In the genomic region with DNA sequence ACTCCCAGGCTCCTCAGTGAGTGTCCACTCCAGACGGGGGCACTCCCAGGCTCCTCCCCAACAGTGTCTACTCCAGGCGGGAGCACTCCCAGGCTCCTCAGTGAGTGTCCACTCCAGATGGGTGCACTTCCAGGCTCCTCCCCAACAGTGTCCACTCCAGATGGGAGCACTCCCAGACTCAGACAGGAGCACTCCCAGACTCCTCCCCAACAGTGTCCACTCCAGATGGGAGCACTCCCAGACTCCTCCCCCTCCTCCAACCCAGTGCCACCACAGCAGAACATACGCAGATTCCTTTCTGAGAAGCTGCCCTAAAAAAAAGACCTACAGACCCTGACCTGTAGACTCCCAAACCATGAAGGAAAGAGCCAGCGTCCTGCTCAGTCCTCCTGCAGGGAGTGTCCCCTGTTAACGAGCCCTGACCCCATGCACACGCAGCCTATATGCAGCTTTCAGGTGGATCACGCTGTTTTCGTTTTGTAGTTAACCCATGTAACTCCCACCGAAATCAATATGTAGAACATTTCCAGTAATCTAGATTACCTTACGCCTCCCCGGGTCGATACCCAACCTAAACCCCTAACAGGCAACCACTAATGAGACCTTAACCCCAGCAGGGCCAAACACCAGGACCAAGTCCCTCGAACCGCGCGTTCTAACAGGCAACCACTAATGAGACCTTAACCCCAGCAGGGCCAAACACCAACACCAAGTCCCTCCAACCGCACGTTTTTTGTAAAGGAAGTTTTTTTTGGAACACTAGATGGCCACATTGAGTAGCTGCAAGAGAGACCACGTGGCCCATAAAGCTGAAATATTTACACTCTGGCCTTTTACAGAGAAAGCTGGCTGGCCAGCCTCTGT, we compare ENCODE assay signal across 8 cellular contexts. TPM values are rescaled to one million over a fixed set of nuclear protein-coding genes. Genes with fewer than 3 reads are reported as not detected.
A peak's percentile ranks its signal among the peaks of the same experiment; 100 is the strongest.
DNase-seq lines count a peak whose midpoint lies in the region; ATAC-seq and TF ChIP-seq lines count a peak whose summit lies in the region.

No MANE protein-coding gene starts in this region.

- H4K20me1 ChIP-seq in Loucy (ENCODE audit: insufficient read depth, low read length, poor library complexity, severe bottlenecking), result no peaks in the 10 kb centered on the region

- H3K27ac ChIP-seq in RWPE1 (no peak overlapping the region), left lung (no peak overlapping the region), uterus (no peak overlapping the region)

- H3K79me2 ChIP-seq in Loucy (ENCODE audit: insufficient read depth, low read length), result no peaks in the 10 kb centered on the region

- TF ChIP-seq CTCF in Loucy (conservative IDR thresholded peaks at IDR 0.05; ENCODE audit: low read length) (peak; percentile 76), RWPE1 (conservative IDR thresholded peaks at IDR 0.05; ENCODE audit: low read depth) (peak; percentile 95), left lung (IDR thresholded peaks at IDR 0.05) (peak; percentile 35 to 66), uterus (IDR thresholded peaks at IDR 0.05) (peak; percentile 49 to 70 (median 62))

- H3F3A ChIP-seq in Loucy (ENCODE audit: low read depth), result peaks cover 14% of the 10 kb centered on the region

- POLR2A ChIA-PET in RWPE1 (lab: Yijun Ruan, JAX; ENCODE audit: low non-redundant PET), result interaction anchor here (0.6 kb wide), 1 partner anchor 82 kb away, joined by 3 read pairs; no protein-coding TSS in a partner anchor

- H3K4me3 ChIP-seq in Loucy (ENCODE audit: low read length, poor library complexity, severe bottlenecking), result no peak overlapping the region
- H3K4me3 ChIP-seq in left lung, result no peak overlapping the region
- no peak overlapping the region for H3K4me3 ChIP-seq in uterus

- H3K9me2 ChIP-seq in Loucy (replicated peaks; ENCODE audit: low read depth, low read length), result no peaks in the 10 kb centered on the region

- H3K4me2 ChIP-seq in Loucy (ENCODE audit: low read depth, low read length, poor library complexity, severe bottlenecking), result peak overlapping the region; percentile 67

- peak overlapping the region; percentile 70 for H3K9ac ChIP-seq in Loucy (ENCODE audit: low read depth, low read length, poor library complexity, severe bottlenecking)

- H3K27me3 ChIP-seq in Loucy (ENCODE audit: insufficient read depth, low read length, poor library complexity, severe bottlenecking), result no peaks in the 10 kb centered on the region
- H3K27me3 ChIP-seq in left lung, result no peaks in the 10 kb centered on the region
- H3K27me3 ChIP-seq in uterus, result no peaks in the 10 kb centered on the region

- no peak for TF ChIP-seq POLR2A in uterus (IDR thresholded peaks at IDR 0.05)

- ATAC-seq in left lung (peak; percentile 99), GM18502 (IDR thresholded peaks at IDR 0.05; ENCODE audit: poor library complexity, unreplicated experiment) (no peak)

- no peaks in the 10 kb centered on the region for H3K36me3 ChIP-seq in Loucy (ENCODE audit: insufficient read depth, low read length)
- H3K36me3 ChIP-seq in left lung, result no peaks in the 10 kb centered on the region
- no peaks in the 10 kb centered on the region for H3K36me3 ChIP-seq in uterus

- CTCF ChIA-PET in RWPE1 (lab: Yijun Ruan, JAX), result interaction anchor here (0.5 to 1.7 kb wide), 17 partner anchors 10 to 438 kb away, joined by 3 to 11 read pairs (median 3); a partner anchor contains a TSS

- H3K9me3 ChIP-seq in Loucy (ENCODE audit: insufficient read depth, low read depth, low read length) (no peaks in the 10 kb centered on the region), left lung (no peaks in the 10 kb centered on the region), uterus (no peaks in the 10 kb centered on the region)

- H2AFZ ChIP-seq in Loucy (ENCODE audit: low read length), result peak overlapping the region; percentile 83

- peaks cover 38% of the 10 kb centered on the region for H3K4me1 ChIP-seq in Loucy (ENCODE audit: insufficient read depth, low read length, poor library complexity, severe bottlenecking)
- H3K4me1 ChIP-seq in left lung, result peaks cover 3 to 9% of the 10 kb centered on the region in 2 donors
- no peaks in the 10 kb centered on the region for H3K4me1 ChIP-seq in uterus

- intact Hi-C loops in left lung (cut with DNase I), result no loop called here
- intact Hi-C loops in uterus (cut with DNase I; ENCODE audit: low total_unique reads), result no loop called here

- peak; percentile 74 for DNase-seq in activated CD8-positive, alpha-beta memory T cell treated with anti-CD3 and anti-CD28 coated beads for 24 hours
- no peak for DNase-seq in activated CD8-positive, alpha-beta memory T cell treated with anti-CD3 and anti-CD28 coated beads, Interleukin-2, amount 50 U/mL, for 48 hours
- peak; percentile 76 for DNase-seq in RWPE1 (ENCODE audit: low spot score)
- DNase-seq in cerebellar cortex (ENCODE audit: low spot score), result peak; percentile 60
- no peak for DNase-seq in left lung
- DNase-seq in uterus, result no peak

RNA-seq across cellular contexts. Expression of a gene that starts 15.7 kb away (rescaled TPM):
- total RNA-seq in left lung (1 to 10 TPM; 2.9 to 6.3 TPM), uterus (10 to 100 TPM in 1 of 4 donors, 1 to 10 TPM in 2, under 1 TPM in 1; 0.26 to 25.7 (median 3.4) TPM)

RNA-seq across cellular contexts. Expression of a gene that starts 17.2 kb away (rescaled TPM):
- 10 to 100 TPM; 30.2 to 49.1 TPM for total RNA-seq in left lung
- 10 to 100 TPM in 3 of 4 donors, 1 to 10 TPM in 1; 8.6 to 47.9 (median 30.5) TPM for total RNA-seq in uterus

RNA-seq across cellular contexts. Expression of a gene that starts 44.2 kb away (rescaled TPM):
- total RNA-seq in left lung, result 10 to 100 TPM; 25.6 to 26.8 TPM
- total RNA-seq in uterus, result 10 to 100 TPM; 31.3 to 42.4 (median 38.4) TPM

RNA-seq across cellular contexts. Expression of a gene that starts 55.8 kb away (rescaled TPM):
- total RNA-seq in left lung (10 to 100 TPM; 22.3 to 30.5 TPM), uterus (10 to 100 TPM; 14.7 to 26.4 (median 16.3) TPM)

Comparison
In these comparisons a context has a peak if more than half of its experiments do, and no peak if none do; other contexts are left out.
1. DNase-seq: peak in activated CD8-positive, alpha-beta memory T cell treated with anti-CD3 and anti-CD28 coated beads for 24 hours (single experiment), RWPE1 (single experiment) and cerebellar cortex (single experiment); none in activated CD8-positive, alpha-beta memory T cell treated with anti-CD3 and anti-CD28 coated beads, Interleukin-2, amount 50 U/mL, for 48 hours (single experiment), left lung (0 of 2) and uterus (0 of 2).
2. Peak in every context shown above with its lines, with median percentiles within 50 percentile points of each other: CTCF ChIP-seq.